In genomic region chr5:72374844-72375243, GRCh38 we compare ENCODE assay signal across 1 cellular context.
TF ChIP-seq lines count a peak whose summit lies in the region.

No MANE protein-coding gene starts in this region.

TF ChIP-seq in GM12878, 131 proteins besides CTCF, POLR2A, EP300 and RAD21 (continued from another document):
- TF ChIP-seq E2F8 (IDR thresholded peaks at IDR 0.05; ENCODE audit: low read depth, partially characterized antibody): no peak
- TF ChIP-seq TCF7 (IDR thresholded peaks at IDR 0.05; ENCODE audit: borderline replicate concordance): no peak
- 0 out of 4 replicates have a peak, but pooled peaks of 1 of the 2 experiments have one; percentile 32 for TF ChIP-seq BHLHE40 (IDR thresholded peaks at IDR 0.05; ENCODE audit: borderline replicate concordance in 1 of 2, low read depth in 2 of 2, low read length in 1 of 2)
